8 cellular contexts compared by ENCODE assay signal in genomic region chr2:8202139-8202538, GRCh38.
DNase-seq lines count a peak whose midpoint lies in the region; ATAC-seq and TF ChIP-seq lines count a peak whose summit lies in the region.

No MANE protein-coding gene starts in this region.

- no peaks in the 10 kb centered on the region for H3K79me2 ChIP-seq in parathyroid adenoma

- H3K9me3 ChIP-seq in parathyroid adenoma (ENCODE audit: control insufficient read depth, low read length), result no peaks in the 10 kb centered on the region

- peaks cover 8% of the 10 kb centered on the region for H3K4me1 Mint-ChIP-seq in activated CD4-positive, alpha-beta T cell treated with anti-CD3 and anti-CD28 coated beads, Interleukin-2, amount 10 ng/mL, durations not matched to agents 24 days and 14 days

- peak overlapping the region; percentile 58 for H2AFZ ChIP-seq in parathyroid adenoma

- H3K36me3 Mint-ChIP-seq in activated CD4-positive, alpha-beta T cell treated with anti-CD3 and anti-CD28 coated beads, Interleukin-2, amount 10 ng/mL, durations not matched to agents 24 days and 14 days (ENCODE audit: low read depth), result peaks cover 12% of the 10 kb centered on the region

- no peaks in the 10 kb centered on the region for H3K27me3 Mint-ChIP-seq in activated CD4-positive, alpha-beta T cell treated with anti-CD3 and anti-CD28 coated beads, Interleukin-2, amount 10 ng/mL, durations not matched to agents 24 days and 14 days

- peaks cover 26% of the 10 kb centered on the region for H3K4me1 ChIP-seq in parathyroid adenoma

- TF ChIP-seq CTCF in parathyroid adenoma (IDR thresholded peaks at IDR 0.05), result no peak

- H3K4me2 ChIP-seq in parathyroid adenoma (ENCODE audit: low read length), result peak overlapping the region; percentile 48

- H3K36me3 ChIP-seq in parathyroid adenoma (ENCODE audit: control insufficient read depth, insufficient read depth, low read length), result no peaks in the 10 kb centered on the region

- DNase-seq in activated CD4-positive, alpha-beta T cell treated with anti-CD3 and anti-CD28 coated beads, Interleukin-2, amount 10 ng/mL, durations not matched to agents 24 days and 14 days, result no peak
- DNase-seq in activated CD4-positive, alpha-beta T cell treated with anti-CD3 and anti-CD28 coated beads for 1 hour, result no peak
- DNase-seq in NCI-H2029 (lab: John Stamatoyannopoulos, UW), result peak; percentile 35
- DNase-seq in NCI-H526 treated with DMSO at 0.1 percent for 48 hours (lab: John Stamatoyannopoulos, UW), result no peak
- no peak for DNase-seq in activated effector memory CD4-positive, alpha-beta T cell treated with Interleukin-2 at 50 U/mL for 16 hours

- peaks cover 19% of the 10 kb centered on the region for H3K9me3 Mint-ChIP-seq in activated CD4-positive, alpha-beta T cell treated with anti-CD3 and anti-CD28 coated beads, Interleukin-2, amount 10 ng/mL, durations not matched to agents 24 days and 14 days

- peak overlapping the region; percentile 91 for H3K27ac ChIP-seq in parathyroid adenoma

- H3K4me3 ChIP-seq in parathyroid adenoma (ENCODE audit: low read depth, low read length), result peak overlapping the region; percentile 26

- H3K27ac Mint-ChIP-seq in activated CD4-positive, alpha-beta T cell treated with anti-CD3 and anti-CD28 coated beads, Interleukin-2, amount 10 ng/mL, durations not matched to agents 24 days and 14 days, result peak overlapping the region; percentile 59

- ATAC-seq in HG02759 (IDR thresholded peaks at IDR 0.05; ENCODE audit: unreplicated experiment) (peak; percentile 77), esophagus mucosa (no peak)

- intact Hi-C loops in activated CD4-positive, alpha-beta T cell treated with anti-CD3 and anti-CD28 coated beads, Interleukin-2, amount 10 ng/mL, durations not matched to agents 24 days and 14 days (cut with micrococcal nuclease), result no loop called here

- H3K4me3 Mint-ChIP-seq in activated CD4-positive, alpha-beta T cell treated with anti-CD3 and anti-CD28 coated beads, Interleukin-2, amount 10 ng/mL, durations not matched to agents 24 days and 14 days, result no peak overlapping the region

- H3K27me3 ChIP-seq in parathyroid adenoma (ENCODE audit: control insufficient read depth, insufficient read depth, low read length), result no peaks in the 10 kb centered on the region

- no peak overlapping the region for H3K9ac ChIP-seq in parathyroid adenoma
